24 cellular contexts compared by ENCODE assay signal in the genomic region with DNA sequence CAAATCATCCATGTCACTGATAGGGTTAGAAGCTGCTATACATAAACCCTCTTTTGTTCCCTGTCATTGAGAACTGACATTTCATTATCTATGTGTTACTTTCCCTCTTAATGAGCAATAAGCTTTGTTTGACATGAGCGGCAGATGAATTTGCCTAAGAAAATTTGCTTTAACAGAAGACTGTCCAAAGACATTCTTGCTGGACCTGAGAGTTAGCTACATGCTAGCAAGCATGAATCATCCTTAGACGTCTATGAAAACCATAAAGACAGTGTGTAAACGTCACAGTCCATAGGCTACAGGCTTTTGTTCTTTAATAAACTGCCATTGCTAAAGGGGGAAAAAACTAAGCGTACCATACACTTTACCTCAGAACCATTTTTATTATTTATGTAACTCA.
DNase-seq lines count a peak whose midpoint lies in the region; ATAC-seq and TF ChIP-seq lines count a peak whose summit lies in the region.
"Had no signal": no experiment of that assay in that cellular context is flagged by ENCODE, and none has a peak within 500 bp of the region (broad histone marks: within the 10 kb centered on the region; RNA-seq: fewer than 3 reads in every experiment).

No MANE protein-coding gene starts in this region.

- WGBS in IMR-90 (ENCODE audit: extremely low coverage in 2 of 2, insufficient read length in 1 of 2), 2 experiments = 100% methylated on average over 1 of the region's 4 CpGs; no CpG with 5 or more reads in 1 of the 2 experiments

- no peaks in the 10 kb centered on the region for H3K9me3 Mint-ChIP-seq in type B pancreatic cell
- H3K9me3 Mint-ChIP-seq: dendritic cell treated with granulocyte-macrophage colony-stimulating factor and Interleukin-4, amounts not matched to agents 40 ng/mL and 50 ng/mL, for 4 days had no signal

- no peak overlapping the region for H2BK5ac ChIP-seq in IMR-90 (ENCODE audit: low read depth, low read length, poor library complexity, severe bottlenecking)

- H3K4ac ChIP-seq in IMR-90 (ENCODE audit: low read depth, low read length) = no peak overlapping the region

- H3K27ac ChIP-seq in IMR-90 (ENCODE audit: insufficient read depth, low read length) (no peak overlapping the region), WERI-Rb-1 (no peak overlapping the region)
- H3K27ac ChIP-seq: cardiac muscle cell, prostate gland, vagina had no signal

- H2BK20ac ChIP-seq in IMR-90 (ENCODE audit: low read depth, low read length) = no peak overlapping the region

- H2AK9ac ChIP-seq in IMR-90 (replicated peaks; ENCODE audit: low read depth, low read length, poor library complexity) = no peak overlapping the region

- H3K14ac ChIP-seq in IMR-90 (replicated peaks; ENCODE audit: low read depth, low read length) = no peak overlapping the region

- H3K9ac ChIP-seq in IMR-90 (ENCODE audit: low read depth, low read length) (no peak overlapping the region), adipocyte (ENCODE audit: low read length) (no peak overlapping the region)

- H3K23ac ChIP-seq in IMR-90 (ENCODE audit: low read depth, low read length) = no peak overlapping the region

- H4K5ac ChIP-seq in IMR-90 (ENCODE audit: low read depth, low read length) = no peak overlapping the region

- dilution Hi-C loops in IMR-90 (cut with HindIII; ENCODE audit: low sequenced_read_pairs, unreplicated experiment) = no loop called here

- no peak for TF ChIP-seq CTCF in IMR-90 (conservative IDR thresholded peaks at IDR 0.05; ENCODE audit: low read depth, low read length)
- no peak for TF ChIP-seq CTCF in type B pancreatic cell (conservative IDR thresholded peaks at IDR 0.05)
- TF ChIP-seq CTCF in WERI-Rb-1 (IDR thresholded peaks at IDR 0.05; ENCODE audit: low read depth, low read length) = no peak

- H3K56ac ChIP-seq in IMR-90 (ENCODE audit: extremely low read depth, insufficient read depth, low read length) = no peak overlapping the region

- intact Hi-C loops in IMR-90 (cut with micrococcal nuclease) = no loop called here

- no peak overlapping the region for H3K4me2 ChIP-seq in IMR-90 (ENCODE audit: low read depth, low read length)

- no peak for TF ChIP-seq POLR2A in IMR-90 (IDR thresholded peaks at IDR 0.05; ENCODE audit: low read depth, low read length)

- peak overlapping the region; percentile 73 for H3K27ac Mint-ChIP-seq in type B pancreatic cell
- H3K27ac Mint-ChIP-seq: CD8-positive, alpha-beta memory T cell; dendritic cell treated with granulocyte-macrophage colony-stimulating factor and Interleukin-4, amounts not matched to agents 40 ng/mL and 50 ng/mL, for 4 days; WTC11 had no signal

- H3K9me1 ChIP-seq in IMR-90 (ENCODE audit: insufficient read depth, low read length) = 0 out of 2 replicates have a peak, but pooled peaks cover 2% of the 10 kb centered on the region

- H4K91ac ChIP-seq in IMR-90 (ENCODE audit: insufficient read depth, low read depth, low read length) = no peak overlapping the region

- peak; percentile 64; the same call in 1 of the 2 replicates for ATAC-seq in IMR-90 (ENCODE audit: low read depth)
- ATAC-seq: HepG2, left ventricle myocardium superior, WTC11 had no signal

- no peak overlapping the region for H4K8ac ChIP-seq in IMR-90 (ENCODE audit: low read depth in 2 of 2, low read length in 2 of 2)

- H3K36me3 Mint-ChIP-seq in type B pancreatic cell = no peaks in the 10 kb centered on the region
- H3K36me3 Mint-ChIP-seq: WTC11 had no signal

- H3K4me3 ChIP-seq in IMR-90 (ENCODE audit: insufficient read depth, low read depth, low read length) = no peak overlapping the region
- no peak overlapping the region for H3K4me3 ChIP-seq in adipocyte (ENCODE audit: low read length)
- no peak overlapping the region for H3K4me3 ChIP-seq in WERI-Rb-1 (ENCODE audit: low read depth, low read length)
- H3K4me3 ChIP-seq: cardiac muscle cell, mucosa of descending colon, prostate gland, vagina had no signal

- H3K27me3 ChIP-seq in IMR-90 (ENCODE audit: control insufficient read depth, insufficient read depth, low read length) = no peaks in the 10 kb centered on the region
- H3K27me3 ChIP-seq in adipocyte (replicated peaks; ENCODE audit: control insufficient read depth, insufficient read depth, low read length) = peaks cover 7% of the 10 kb centered on the region
- peaks cover 17% of the 10 kb centered on the region for H3K27me3 ChIP-seq in WERI-Rb-1 (ENCODE audit: insufficient read depth, low read depth, severe bottlenecking)
- H3K27me3 ChIP-seq: cardiac muscle cell, vagina had no signal

- no peak overlapping the region for H2BK120ac ChIP-seq in IMR-90 (ENCODE audit: low read depth, low read length)

- no peak overlapping the region for H3K4me3 Mint-ChIP-seq in type B pancreatic cell
- H3K4me3 Mint-ChIP-seq: CD8-positive, alpha-beta memory T cell; dendritic cell treated with granulocyte-macrophage colony-stimulating factor and Interleukin-4, amounts not matched to agents 40 ng/mL and 50 ng/mL, for 4 days; WTC11 had no signal

- no peak overlapping the region for H2AFZ ChIP-seq in IMR-90 (replicated peaks; ENCODE audit: low read length, poor library complexity)

- POLR2A ChIA-PET in IMR-90 (lab: Charles Lee; ENCODE audit: unreplicated experiment) = no interaction called here

- no peaks in the 10 kb centered on the region for H3K79me1 ChIP-seq in IMR-90 (ENCODE audit: low read depth in 1 of 2, low read length in 2 of 2)

- H3K18ac ChIP-seq in IMR-90 (ENCODE audit: low read depth, low read length) = no peak overlapping the region

- no peaks in the 10 kb centered on the region for H3K4me1 Mint-ChIP-seq in type B pancreatic cell (ENCODE audit: unreplicated experiment)
- H3K4me1 Mint-ChIP-seq: CD8-positive, alpha-beta memory T cell had no signal

- TF ChIP-seq RAD21 in IMR-90 (IDR thresholded peaks at IDR 0.05; ENCODE audit: low read length) = no peak

- CTCF ChIA-PET in IMR-90 (lab: Yijun Ruan, JAX) = no interaction called here

- in situ Hi-C loops in IMR-90 (cut with MboI; ENCODE audit: low sequenced_read_pairs) = no loop called here

- H3K4me1 ChIP-seq in IMR-90 (ENCODE audit: control insufficient read depth, insufficient read depth, low read length) (no peaks in the 10 kb centered on the region; the same call in 1 of the 2 replicates), adipocyte (ENCODE audit: control insufficient read depth, insufficient read depth, low read length) (peaks cover 4% of the 10 kb centered on the region)
- H3K4me1 ChIP-seq: prostate gland, vagina had no signal

- no peak overlapping the region for H2BK15ac ChIP-seq in IMR-90 (ENCODE audit: low read depth, low read length)

- H3K9me3 ChIP-seq in IMR-90 (ENCODE audit: control insufficient read depth, insufficient read depth, low read length) (no peaks in the 10 kb centered on the region), adipocyte (ENCODE audit: control insufficient read depth, low read length) (no peaks in the 10 kb centered on the region), WERI-Rb-1 (ENCODE audit: severe bottlenecking) (peaks cover 6% of the 10 kb centered on the region)
- H3K9me3 ChIP-seq: mucosa of descending colon, prostate gland, vagina had no signal

- H2AK5ac ChIP-seq in IMR-90 (ENCODE audit: low read depth, low read length) = no peak overlapping the region

- no peaks in the 10 kb centered on the region for H3K36me3 ChIP-seq in IMR-90 (ENCODE audit: control insufficient read depth, insufficient read depth, low read length)
- no peaks in the 10 kb centered on the region for H3K36me3 ChIP-seq in adipocyte (ENCODE audit: control insufficient read depth, insufficient read depth, low read length, severe bottlenecking)
- H3K36me3 ChIP-seq in WERI-Rb-1 = no peaks in the 10 kb centered on the region
- H3K36me3 ChIP-seq: cardiac muscle cell, prostate gland, vagina had no signal

- no TSS peak for BruUV-seq in IMR-90 (replicated peaks; lab: Mats Ljungman, UMichigan)

- no peaks in the 10 kb centered on the region for H4K20me1 ChIP-seq in IMR-90 (ENCODE audit: insufficient read depth, low read length)

- H3K27me3 Mint-ChIP-seq in type B pancreatic cell = no peaks in the 10 kb centered on the region
- H3K27me3 Mint-ChIP-seq: dendritic cell treated with granulocyte-macrophage colony-stimulating factor and Interleukin-4, amounts not matched to agents 40 ng/mL and 50 ng/mL, for 4 days had no signal

- peak; percentile 87 for DNase-seq in IMR-90
- peak; percentile 21 for DNase-seq in adipocyte (ENCODE audit: low read depth)
- peak; percentile 40 for DNase-seq in fibroblast of peridontal ligament (ENCODE audit: extremely low read depth)
- DNase-seq in type B pancreatic cell (ENCODE audit: extremely low spot score, unreplicated experiment) = no peak
- DNase-seq in C1 segment of cervical spinal cord (lab: John Stamatoyannopoulos, UW) = no peak
- no peak for DNase-seq in NCI-H2107 treated with DMSO at 0.1 percent for 48 hours (lab: John Stamatoyannopoulos, UW; ENCODE audit: unreplicated experiment)
- DNase-seq in WERI-Rb-1 = no peak
- DNase-seq: activated CD4-positive, alpha-beta T cell treated with anti-CD3 and anti-CD28 coated beads, Interleukin-2, amount 50 U/mL, for 48 hours; activated effector memory CD4-positive, alpha-beta T cell treated with anti-CD3 and anti-CD28 coated beads, Interleukin-2, amount 50 U/mL, for 16 hours; activated T-cell treated with anti-CD3 and anti-CD28 coated beads for 4 hours; CD8-positive, alpha-beta memory T cell; GOT3; left ventricle myocardium superior; mucosa of descending colon; NCI-H1092 treated with DMSO at 0.1 percent for 48 hours; NCI-H1930; NCI-H446 treated with DMSO at 0.1 percent for 48 hours; stimulated activated CD4-positive, alpha-beta T cell treated with anti-CD3 and anti-CD28 coated beads, Interleukin-1b, Interleukin-23, amount 100 ng/mL, for 48 hours had no signal

TF ChIP-seq in IMR-90, 13 proteins besides CTCF, POLR2A, EP300 and RAD21:
- TF ChIP-seq FOS (IDR thresholded peaks at IDR 0.05; ENCODE audit: low read depth, low read length) (peak; percentile 32; the same call in 1 of the 2 replicates), MAFK (IDR thresholded peaks at IDR 0.05; ENCODE audit: low read depth, low read length) (no peak)

Comparison
In these comparisons a context has a peak if more than half of its experiments do, and no peak if none do; other contexts are left out.
1. DNase-seq: peak in IMR-90 (single experiment), adipocyte (single experiment) and fibroblast of peridontal ligament (single experiment); none in type B pancreatic cell (single experiment), C1 segment of cervical spinal cord (0 of 14), NCI-H2107 treated with DMSO at 0.1 percent for 48 hours (single experiment) and WERI-Rb-1 (single experiment).